In the genomic region with DNA sequence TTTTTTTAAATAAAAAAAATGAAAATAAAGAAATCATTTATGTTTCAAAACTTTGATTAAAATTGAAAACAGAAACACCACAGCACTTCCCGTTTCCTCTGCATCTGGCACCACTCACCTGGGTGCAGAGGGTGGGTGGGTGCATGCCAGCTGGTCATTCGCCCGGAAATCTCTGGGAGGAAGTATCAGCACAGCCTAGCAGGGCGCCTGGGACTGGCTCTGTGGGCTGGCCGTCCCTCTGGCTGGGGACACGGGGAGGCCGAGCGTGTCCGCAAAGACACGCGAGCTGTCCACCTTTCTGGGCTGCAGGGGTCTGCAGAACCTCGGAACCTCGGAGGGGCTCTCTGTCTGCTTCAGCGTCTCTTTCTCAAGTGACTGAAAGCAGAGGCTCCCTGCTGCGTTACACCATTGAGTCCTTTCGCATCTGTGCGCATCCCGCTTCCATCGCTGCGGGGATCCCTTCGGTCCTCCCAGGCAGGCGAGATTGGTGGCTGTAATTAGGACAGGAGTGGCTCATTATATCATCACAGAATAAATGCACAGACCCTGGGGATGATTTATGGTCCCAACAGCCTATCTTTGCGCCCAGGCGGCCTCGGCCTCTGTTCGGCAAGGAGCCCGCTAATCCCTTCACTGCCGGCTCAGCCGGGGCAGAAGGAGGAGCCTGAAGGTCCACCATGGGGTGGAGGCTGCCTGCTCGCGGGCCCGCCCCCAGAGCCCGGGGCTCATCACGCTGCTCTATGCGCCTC, we compare ENCODE assay signal across 8 cellular contexts. TPM values are rescaled to one million over a fixed set of nuclear protein-coding genes. Genes with fewer than 3 reads are reported as not detected.
A peak's percentile ranks its signal among the peaks of the same experiment; 100 is the strongest.
DNase-seq lines count a peak whose midpoint lies in the region; ATAC-seq and TF ChIP-seq lines count a peak whose summit lies in the region.

No MANE protein-coding gene starts in this region.

- no peaks in the 10 kb centered on the region for H3K9me3 Mint-ChIP-seq in activated naive CD8-positive, alpha-beta T cell (ENCODE audit: low read depth)

- peak overlapping the region; percentile 5 for H3K27ac ChIP-seq in HUES48 (ENCODE audit: low read depth, low read length)
- peak overlapping the region in 11 of 12 donors; percentile 34 to 86 (median 58) for H3K27ac ChIP-seq in heart left ventricle
- H3K27ac ChIP-seq in prostate gland = peak overlapping the region; percentile 69 to 75
- H3K27ac ChIP-seq in upper lobe of right lung = peak overlapping the region; percentile 12

- H3K36me3 Mint-ChIP-seq in activated naive CD8-positive, alpha-beta T cell = no peaks in the 10 kb centered on the region

- TF ChIP-seq CTCF in AG10803 (conservative IDR thresholded peaks at IDR 0.05; ENCODE audit: low read length) (no peak), heart left ventricle (IDR thresholded peaks at IDR 0.05) (no peak), prostate gland (IDR thresholded peaks at IDR 0.05) (no peak), upper lobe of right lung (IDR thresholded peaks at IDR 0.05) (no peak)

- no peaks in the 10 kb centered on the region for H3K36me3 ChIP-seq in HUES48 (ENCODE audit: control insufficient read depth, insufficient read depth, low read length)
- H3K36me3 ChIP-seq in heart left ventricle = no peaks in the 10 kb centered on the region
- H3K36me3 ChIP-seq in prostate gland = no peaks in the 10 kb centered on the region
- H3K36me3 ChIP-seq in upper lobe of right lung = no peaks in the 10 kb centered on the region

- H3K27me3 Mint-ChIP-seq in activated naive CD8-positive, alpha-beta T cell = no peaks in the 10 kb centered on the region

- H3K4me3 ChIP-seq in AG10803 (ENCODE audit: low read length) = peak overlapping the region; percentile 53
- H3K4me3 ChIP-seq in HUES48 (ENCODE audit: low read depth, low read length) = peak overlapping the region; percentile 58
- H3K4me3 ChIP-seq in heart left ventricle = peak overlapping the region; percentile 14 to 63 (median 46)
- H3K4me3 ChIP-seq in prostate gland = peak overlapping the region; percentile 22 to 29
- peak overlapping the region; percentile 47 for H3K4me3 ChIP-seq in upper lobe of right lung

- H3K4me1 Mint-ChIP-seq in activated naive CD8-positive, alpha-beta T cell (ENCODE audit: low read depth) = peaks cover 46% of the 10 kb centered on the region

- intact Hi-C loops in heart left ventricle (cut with DNase I) = no loop called here
- intact Hi-C loops in prostate gland (cut with DNase I) = no loop called here
- intact Hi-C loops in upper lobe of right lung (cut with DNase I) = no loop called here

- DNase-seq in AG10803 (ENCODE audit: low read depth) = peak; percentile 54
- peak; percentile 80 to 91 (median 83) for DNase-seq in heart left ventricle
- peak; percentile 83 for DNase-seq in prostate gland (ENCODE audit: low spot score)
- peak; percentile 90 for DNase-seq in upper lobe of right lung

- peak; percentile 39 for TF ChIP-seq POLR2A in GM19099 (IDR thresholded peaks at IDR 0.05; ENCODE audit: extremely low read depth, insufficient read length, low read depth)
- no peak for TF ChIP-seq POLR2A in heart left ventricle (IDR thresholded peaks at IDR 0.05)
- no peak for TF ChIP-seq POLR2A in prostate gland (IDR thresholded peaks at IDR 0.05)

- H3K27me3 ChIP-seq in HUES48 (ENCODE audit: control insufficient read depth, insufficient read depth, low read length) (0 out of 2 replicates have a peak, but pooled peaks cover 3% of the 10 kb centered on the region), heart left ventricle (no peaks in the 10 kb centered on the region), prostate gland (replicated peaks; ENCODE audit: insufficient read depth) (no peaks in the 10 kb centered on the region), upper lobe of right lung (no peaks in the 10 kb centered on the region)

- ATAC-seq in SK-N-SH treated with all-trans-retinoic acid at 6 μM for 48 hours = peak; percentile 98
- ATAC-seq in heart left ventricle = peak; percentile 86 to 94 (median 89)
- ATAC-seq in upper lobe of right lung = peak; percentile 84

- no peaks in the 10 kb centered on the region for H3K9me3 ChIP-seq in HUES48 (ENCODE audit: control insufficient read depth, insufficient read depth, low read length)
- H3K9me3 ChIP-seq in heart left ventricle = no peaks in the 10 kb centered on the region
- no peaks in the 10 kb centered on the region for H3K9me3 ChIP-seq in prostate gland
- H3K9me3 ChIP-seq in upper lobe of right lung = no peaks in the 10 kb centered on the region

- 0 to 12% (median 10%) methylated on average over 14 to 35 of the region's 35 CpGs for WGBS in heart left ventricle, 4 donors
- under 1% methylated on average over 35 of the region's 35 CpGs for WGBS in prostate gland

- no peak overlapping the region for H3K9ac ChIP-seq in HUES48 (ENCODE audit: low read depth, low read length)

- H3K27ac Mint-ChIP-seq in activated naive CD8-positive, alpha-beta T cell = no peak overlapping the region

- H3K4me3 Mint-ChIP-seq in activated naive CD8-positive, alpha-beta T cell = peak overlapping the region; percentile 78

- H3K4me1 ChIP-seq in HUES48 (ENCODE audit: control insufficient read depth, insufficient read depth, low read length) (peaks cover 20% of the 10 kb centered on the region), heart left ventricle (peaks cover 0 to 28% (median 20%) of the 10 kb centered on the region in 12 donors), prostate gland (replicated peaks) (peaks cover 16% of the 10 kb centered on the region), upper lobe of right lung (peaks cover 15% of the 10 kb centered on the region)

TF ChIP-seq in SK-N-SH treated with all-trans-retinoic acid at 6 μM for 48 hours, 23 proteins besides CTCF, POLR2A, EP300 and RAD21:
- TF ChIP-seq, protein P1, sequence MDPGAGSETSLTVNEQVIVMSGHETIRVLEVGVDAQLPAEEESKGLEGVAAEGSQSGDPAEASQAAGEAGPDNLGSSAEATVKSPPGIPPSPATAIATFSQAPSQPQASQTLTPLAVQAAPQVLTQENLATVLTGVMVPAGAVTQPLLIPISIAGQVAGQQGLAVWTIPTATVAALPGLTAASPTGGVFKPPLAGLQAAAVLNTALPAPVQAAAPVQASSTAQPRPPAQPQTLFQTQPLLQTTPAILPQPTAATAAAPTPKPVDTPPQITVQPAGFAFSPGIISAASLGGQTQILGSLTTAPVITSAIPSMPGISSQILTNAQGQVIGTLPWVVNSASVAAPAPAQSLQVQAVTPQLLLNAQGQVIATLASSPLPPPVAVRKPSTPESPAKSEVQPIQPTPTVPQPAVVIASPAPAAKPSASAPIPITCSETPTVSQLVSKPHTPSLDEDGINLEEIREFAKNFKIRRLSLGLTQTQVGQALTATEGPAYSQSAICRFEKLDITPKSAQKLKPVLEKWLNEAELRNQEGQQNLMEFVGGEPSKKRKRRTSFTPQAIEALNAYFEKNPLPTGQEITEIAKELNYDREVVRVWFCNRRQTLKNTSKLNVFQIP (CRISPR knock-in tag; IDR thresholded peaks at IDR 0.05; ENCODE audit: borderline replicate concordance, low read depth) = no peak
- TF ChIP-seq ZFP3 (CRISPR knock-in tag; IDR thresholded peaks at IDR 0.05) (no peak), TOX (CRISPR knock-in tag; IDR thresholded peaks at IDR 0.05; ENCODE audit: borderline replicate concordance) (no peak), CSDC2 (CRISPR knock-in tag; IDR thresholded peaks at IDR 0.05) (no peak), ZFP30 (CRISPR knock-in tag; IDR thresholded peaks at IDR 0.05) (no peak), ISL1 (CRISPR knock-in tag; IDR thresholded peaks at IDR 0.05) (no peak), ZNF70 (CRISPR knock-in tag; IDR thresholded peaks at IDR 0.05) (no peak), OSR1 (CRISPR knock-in tag; IDR thresholded peaks at IDR 0.05) (no peak)
- TF ChIP-seq, protein P2, sequence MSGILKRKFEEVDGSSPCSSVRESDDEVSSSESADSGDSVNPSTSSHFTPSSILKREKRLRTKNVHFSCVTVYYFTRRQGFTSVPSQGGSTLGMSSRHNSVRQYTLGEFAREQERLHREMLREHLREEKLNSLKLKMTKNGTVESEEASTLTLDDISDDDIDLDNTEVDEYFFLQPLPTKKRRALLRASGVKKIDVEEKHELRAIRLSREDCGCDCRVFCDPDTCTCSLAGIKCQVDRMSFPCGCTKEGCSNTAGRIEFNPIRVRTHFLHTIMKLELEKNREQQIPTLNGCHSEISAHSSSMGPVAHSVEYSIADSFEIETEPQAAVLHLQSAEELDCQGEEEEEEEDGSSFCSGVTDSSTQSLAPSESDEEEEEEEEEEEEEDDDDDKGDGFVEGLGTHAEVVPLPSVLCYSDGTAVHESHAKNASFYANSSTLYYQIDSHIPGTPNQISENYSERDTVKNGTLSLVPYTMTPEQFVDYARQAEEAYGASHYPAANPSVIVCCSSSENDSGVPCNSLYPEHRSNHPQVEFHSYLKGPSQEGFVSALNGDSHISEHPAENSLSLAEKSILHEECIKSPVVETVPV (CRISPR knock-in tag; IDR thresholded peaks at IDR 0.05) = no peak

RNA-seq across cellular contexts. Expression of a gene that starts 17.2 kb away (rescaled TPM):
- total RNA-seq in heart left ventricle (10 to 100 TPM in 2 of 9 donors, 1 to 10 TPM in 7; 3.8 to 10.2 (median 8.2) TPM), prostate gland (10 to 100 TPM in 1 of 2 donors, 1 to 10 TPM in 1; 6.7 to 24.4 TPM), upper lobe of right lung (13.8 TPM)
- 1 to 10 TPM; 4.4 to 6.4 TPM for polyA plus RNA-seq in heart left ventricle

Comparison
In these comparisons a context has a peak if more than half of its experiments do, and no peak if none do; other contexts are left out.
1. Peak in every context shown above with its lines: DNase-seq, ATAC-seq, H3K4me3 ChIP-seq and H3K27ac ChIP-seq.
2. H3K27ac ChIP-seq: peak in every context shown above with its lines; median percentile 72 in prostate gland; 58 in heart left ventricle; 12 in upper lobe of right lung; 5 in HUES48.